1 cellular context compared by ENCODE assay signal in the genomic region with DNA sequence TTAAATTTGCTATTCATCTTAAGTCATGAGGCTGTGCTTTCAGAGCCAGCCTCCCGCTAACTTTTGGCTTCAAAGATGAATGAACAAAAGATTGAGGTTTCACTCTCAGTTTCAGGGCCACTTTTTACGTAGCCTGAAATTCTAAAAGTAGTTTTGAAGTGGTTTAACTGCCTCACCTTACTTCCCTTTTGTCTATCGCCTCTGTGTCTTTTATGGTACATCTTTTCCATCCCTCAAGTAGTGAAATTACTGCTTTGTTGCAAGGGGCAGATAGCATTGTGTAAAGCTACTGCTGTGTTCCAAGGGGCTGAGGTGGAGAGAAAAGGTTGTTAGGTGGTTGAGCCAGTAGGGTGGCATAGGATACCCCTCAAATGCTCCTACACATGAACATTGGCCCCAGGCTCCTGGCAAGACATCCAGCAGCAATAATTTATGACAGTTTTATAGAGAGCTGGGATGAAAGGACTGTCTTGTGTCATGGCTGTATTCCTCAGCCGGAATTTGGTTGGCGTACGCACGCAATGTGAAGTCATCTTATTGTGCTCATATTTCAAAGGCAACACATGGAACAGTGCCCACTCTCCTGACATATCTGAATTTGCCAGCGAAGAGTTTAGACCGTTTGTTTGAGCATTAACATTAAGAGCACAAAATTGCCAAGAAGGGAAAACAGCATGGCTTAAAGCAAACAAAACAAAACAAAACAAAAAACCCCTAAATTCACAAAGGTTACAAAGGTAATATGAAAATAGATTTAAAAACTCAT.
TF ChIP-seq lines count a peak whose summit lies in the region.

No MANE protein-coding gene starts in this region.

TF ChIP-seq in GM23338, 12 proteins besides CTCF, POLR2A, EP300 and RAD21 (continued from another document):
- TF ChIP-seq POLR2AphosphoS5 (IDR thresholded peaks at IDR 0.05; ENCODE audit: low read depth): no peak
- TF ChIP-seq CREB1 (CRISPR knock-in tag; IDR thresholded peaks at IDR 0.05; ENCODE audit: low read depth): no peak
- TF ChIP-seq NANOG (IDR thresholded peaks at IDR 0.05; ENCODE audit: borderline replicate concordance): no peak
- no peak for TF ChIP-seq EZH2 (IDR thresholded peaks at IDR 0.05; ENCODE audit: low read depth, unreplicated experiment)
